24 cellular contexts compared by ENCODE assay signal in the genomic region with DNA sequence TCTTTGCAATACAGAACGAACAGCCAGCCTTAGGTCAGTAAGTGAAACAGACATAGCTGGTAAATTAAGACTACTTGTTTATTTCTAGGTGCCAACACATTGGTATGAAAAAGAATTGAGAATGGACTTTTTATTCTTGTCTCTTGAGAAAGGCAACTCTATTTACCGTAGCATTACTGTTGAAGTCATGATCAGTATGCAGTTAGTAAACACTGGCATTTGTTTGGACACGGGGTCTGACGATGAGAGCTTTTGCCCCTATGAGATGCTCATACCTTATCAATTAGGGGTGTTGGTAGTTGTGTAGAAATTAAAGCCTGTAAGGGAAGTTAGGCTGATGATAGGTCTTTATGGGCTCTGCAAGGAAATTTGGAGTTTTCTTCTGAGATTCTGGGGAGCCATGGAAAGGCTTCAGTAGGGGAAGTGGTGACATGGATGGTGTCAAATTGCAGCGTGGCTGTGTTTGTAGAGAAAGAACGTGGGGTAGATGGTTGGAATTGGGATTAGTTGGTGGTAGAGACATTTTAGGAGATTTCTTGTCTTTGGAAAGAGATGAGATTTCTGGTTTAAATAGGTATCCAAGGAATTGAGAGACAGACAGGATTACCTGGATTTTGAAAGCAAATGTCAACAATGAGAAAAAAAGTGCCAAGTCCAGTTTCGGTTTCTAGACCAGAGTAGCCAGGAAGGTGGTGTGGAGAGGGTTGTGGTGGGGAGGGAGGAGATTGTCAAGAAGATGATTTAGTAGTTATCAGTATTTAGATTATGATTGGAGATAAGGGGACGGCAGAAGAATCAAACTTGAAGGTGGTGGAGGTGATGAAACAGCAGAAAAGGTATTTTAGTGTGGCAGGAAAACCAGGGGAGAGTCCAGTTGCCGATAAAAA.
A peak's percentile ranks its signal among the peaks of the same experiment; 100 is the strongest.
DNase-seq lines count a peak whose midpoint lies in the region; ATAC-seq, FAIRE-seq and TF ChIP-seq lines count a peak whose summit lies in the region.
"Had no signal": no experiment of that assay in that cellular context is flagged by ENCODE, and none has a peak within 500 bp of the region (broad histone marks: within the 10 kb centered on the region; RNA-seq: fewer than 3 reads in every experiment).

No MANE protein-coding gene starts in this region.

- H2AFZ ChIP-seq in HepG2 (ENCODE audit: low read length) (no peak overlapping the region), GM23248 (no peak overlapping the region)

- H3K36me3 ChIP-seq in HepG2 (replicated peaks in 1 of 2; ENCODE audit: control insufficient read depth in 1 of 2, insufficient read depth in 2 of 2, low read length in 2 of 2) (no peaks in the 10 kb centered on the region), GM23248 (ENCODE audit: low read depth) (no peaks in the 10 kb centered on the region)
- H3K36me3 ChIP-seq: brain microvascular endothelial cell, sigmoid colon had no signal

- 14% methylated on average over 9 of the region's 9 CpGs for WGBS in HepG2 (ENCODE audit: low lambda C conversion rate)
- 91 to 93% methylated on average over 9 of the region's 9 CpGs for WGBS in GM23248 (ENCODE audit: low coverage in 1 of 2, low lambda C conversion rate in 2 of 2, missing lambda C conversion rate in 2 of 2), 2 experiments

- POLR2A ChIA-PET in HepG2 (lab: Yijun Ruan, JAX) = no interaction called here

- H3K4me3 ChIP-seq in HepG2 (replicated peaks in 1 of 3; ENCODE audit: insufficient read depth in 1 of 3, low read depth in 2 of 3, low read length in 3 of 3) (peak overlapping the region; percentile 18 to 34 (median 27); a peak in 4 of 6 replicates), GM23248 (no peak overlapping the region)
- H3K4me3 ChIP-seq: sigmoid colon had no signal

- peak overlapping the region; percentile 7; the same call in 1 of the 2 replicates for H3K9ac ChIP-seq in HepG2 (ENCODE audit: insufficient read depth, low read depth, low read length)
- no peak overlapping the region for H3K9ac ChIP-seq in GM23248

- H3K79me2 ChIP-seq in HepG2 (ENCODE audit: insufficient read depth, low read length) (peaks cover 49% of the 10 kb centered on the region), GM23248 (ENCODE audit: insufficient read depth) (peaks cover 98% of the 10 kb centered on the region)

- in situ Hi-C loops in HepG2 (cut with HindIII; ENCODE audit: extremely low pct_ligation_motif_present, low pct_unique_long_range_greater_than_20kb) = no loop called here
- in situ Hi-C loops in GM23248 (cut with MboI) = no loop called here

- no peak for DNase-seq in natural killer cell treated with Interleukin-12 subunit alpha and Interleukin-12 subunit beta and Interleukin-15 and Interleukin-18, amount 100 ng/mL, for 72 hours (ENCODE audit: low spot score)
- DNase-seq in natural killer cell (no peak), OCI-M1 (lab: John Stamatoyannopoulos, UW) (peak; percentile 48), HepG2 (ENCODE audit: low spot score) (peak; percentile 59), HT-29 (ENCODE audit: low spot score) (no peak), GM23248 (no peak)
- no peak for DNase-seq in activated naive CD8-positive, alpha-beta T cell treated with anti-CD3 and anti-CD28 coated beads for 36 hours
- DNase-seq: activated CD4-positive, alpha-beta T cell treated with anti-CD3 and anti-CD28 coated beads, Interleukin-2, amount 50 U/mL, for 48 hours; activated CD4-positive, CD25-positive, alpha-beta regulatory T cell; activated effector memory CD4-positive, alpha-beta T cell treated with anti-CD3 and anti-CD28 coated beads, Interleukin-2, amount 50 U/mL, for 16 hours; brain microvascular endothelial cell; C1 segment of cervical spinal cord; EL; naive thymus-derived CD8-positive, alpha-beta T cell; NCI-H1417; NCI-H774; posterior cingulate gyrus; sigmoid colon; stimulated activated CD8-positive, alpha-beta memory T cell treated with anti-CD3 and anti-CD28 coated beads, Interleukin-4, amount 100 ng/mL, for 48 hours; T-helper 9 cell had no signal

- no peaks in the 10 kb centered on the region for H3K9me2 ChIP-seq in GM23248 (ENCODE audit: insufficient read depth)

- peak; percentile 57 to 66 for ATAC-seq in natural killer cell treated with Interleukin-12 subunit alpha and Interleukin-12 subunit beta and Interleukin-15 and Interleukin-18, amount 100 ng/mL, for 72 hours
- ATAC-seq in natural killer cell (no peak), HepG2 (peak; percentile 87), GM21381 (IDR thresholded peaks at IDR 0.05; ENCODE audit: unreplicated experiment) (no peak)
- ATAC-seq: naive thymus-derived CD8-positive, alpha-beta T cell had no signal

- H3K9me3 Mint-ChIP-seq in natural killer cell treated with Interleukin-12 subunit alpha and Interleukin-12 subunit beta and Interleukin-15 and Interleukin-18, amount 100 ng/mL, for 72 hours = no peaks in the 10 kb centered on the region
- H3K9me3 Mint-ChIP-seq in natural killer cell = no peaks in the 10 kb centered on the region
- H3K9me3 Mint-ChIP-seq in activated naive CD8-positive, alpha-beta T cell treated with anti-CD3 and anti-CD28 coated beads for 36 hours = no peaks in the 10 kb centered on the region
- H3K9me3 Mint-ChIP-seq: memory B cell; naive thymus-derived CD8-positive, alpha-beta T cell; type B pancreatic cell had no signal

- peak overlapping the region; percentile 4 for H3K27ac ChIP-seq in HepG2 (ENCODE audit: extremely low read length, insufficient read depth, low read length)
- H3K27ac ChIP-seq in GM23248 = no peak overlapping the region
- H3K27ac ChIP-seq: brain microvascular endothelial cell, sigmoid colon had no signal

- intact Hi-C loops in natural killer cell (cut with micrococcal nuclease) (loop anchor here (2.0 to 5.0 kb wide), 2 partner anchors 32 to 65 kb away; no protein-coding TSS in a partner anchor), HepG2 (cut with micrococcal nuclease; ENCODE audit: unreplicated experiment) (no loop called here)

- H3F3A ChIP-seq in GM23248 (ENCODE audit: insufficient read depth) = 0 out of 2 replicates have a peak, but pooled peaks cover 9% of the 10 kb centered on the region

- H3K27ac Mint-ChIP-seq in natural killer cell treated with Interleukin-12 subunit alpha and Interleukin-12 subunit beta and Interleukin-15 and Interleukin-18, amount 100 ng/mL, for 72 hours = no peak overlapping the region
- no peak overlapping the region for H3K27ac Mint-ChIP-seq in natural killer cell
- H3K27ac Mint-ChIP-seq in activated naive CD8-positive, alpha-beta T cell treated with anti-CD3 and anti-CD28 coated beads for 36 hours = no peak overlapping the region
- H3K27ac Mint-ChIP-seq: memory B cell; naive thymus-derived CD8-positive, alpha-beta T cell; type B pancreatic cell had no signal

- H4K20me1 ChIP-seq in HepG2 (ENCODE audit: insufficient read depth, low read length) = peaks cover 20% of the 10 kb centered on the region
- no peaks in the 10 kb centered on the region; the same call in 1 of the 2 replicates for H4K20me1 ChIP-seq in GM23248 (ENCODE audit: insufficient read depth)

- H3K4me2 ChIP-seq in HepG2 (ENCODE audit: low read depth, low read length) = peak overlapping the region; percentile 74
- H3K4me2 ChIP-seq in GM23248 (ENCODE audit: unreplicated experiment) = no peak overlapping the region

- TF ChIP-seq EP300 in HepG2 (IDR thresholded peaks at IDR 0.05; ENCODE audit: low read depth in 2 of 2, low read length in 2 of 2) (no peak; a peak in 1 of 4 replicates), HepG2 (CRISPR knock-in tag; IDR thresholded peaks at IDR 0.05; ENCODE audit: borderline replicate concordance) (no peak)

- BruUV-seq in HepG2 (replicated peaks; lab: Mats Ljungman, UMichigan) = no TSS peak

- peaks cover 37 to 46% of the 10 kb centered on the region in 2 donors for H3K4me1 Mint-ChIP-seq in natural killer cell treated with Interleukin-12 subunit alpha and Interleukin-12 subunit beta and Interleukin-15 and Interleukin-18, amount 100 ng/mL, for 72 hours (ENCODE audit: low read depth in 2 of 2)
- peaks cover 48% of the 10 kb centered on the region in 2 donors for H3K4me1 Mint-ChIP-seq in natural killer cell
- H3K4me1 Mint-ChIP-seq in activated naive CD8-positive, alpha-beta T cell treated with anti-CD3 and anti-CD28 coated beads for 36 hours = peaks cover 36% of the 10 kb centered on the region

- H3K9me3 ChIP-seq in HepG2 (ENCODE audit: low read length) (no peaks in the 10 kb centered on the region), GM23248 (ENCODE audit: low read depth) (no peaks in the 10 kb centered on the region)
- H3K9me3 ChIP-seq: sigmoid colon had no signal

- H3K36me3 Mint-ChIP-seq in natural killer cell treated with Interleukin-12 subunit alpha and Interleukin-12 subunit beta and Interleukin-15 and Interleukin-18, amount 100 ng/mL, for 72 hours = no peaks in the 10 kb centered on the region
- H3K36me3 Mint-ChIP-seq in natural killer cell = no peaks in the 10 kb centered on the region
- peaks cover 18% of the 10 kb centered on the region for H3K36me3 Mint-ChIP-seq in activated naive CD8-positive, alpha-beta T cell treated with anti-CD3 and anti-CD28 coated beads for 36 hours
- H3K36me3 Mint-ChIP-seq: memory B cell, type B pancreatic cell had no signal

- H3K27me3 Mint-ChIP-seq in natural killer cell treated with Interleukin-12 subunit alpha and Interleukin-12 subunit beta and Interleukin-15 and Interleukin-18, amount 100 ng/mL, for 72 hours = no peaks in the 10 kb centered on the region
- no peaks in the 10 kb centered on the region for H3K27me3 Mint-ChIP-seq in natural killer cell (ENCODE audit: low read depth in 2 of 2)
- no peaks in the 10 kb centered on the region for H3K27me3 Mint-ChIP-seq in activated naive CD8-positive, alpha-beta T cell treated with anti-CD3 and anti-CD28 coated beads for 36 hours
- H3K27me3 Mint-ChIP-seq: memory B cell; naive thymus-derived CD8-positive, alpha-beta T cell; type B pancreatic cell had no signal

- CTCF ChIA-PET in HepG2 (lab: Yijun Ruan, JAX; ENCODE audit: low intra/inter-chr PET ratio, low total read pairs) = no interaction called here

- no peak for FAIRE-seq in HepG2 (lab: Jason Lieb, UNC)
- FAIRE-seq: colon had no signal

- no peak overlapping the region for H3K4me3 Mint-ChIP-seq in natural killer cell treated with Interleukin-12 subunit alpha and Interleukin-12 subunit beta and Interleukin-15 and Interleukin-18, amount 100 ng/mL, for 72 hours
- H3K4me3 Mint-ChIP-seq in natural killer cell = no peak overlapping the region
- H3K4me3 Mint-ChIP-seq in activated naive CD8-positive, alpha-beta T cell treated with anti-CD3 and anti-CD28 coated beads for 36 hours = no peak overlapping the region
- H3K4me3 Mint-ChIP-seq: memory B cell; naive thymus-derived CD8-positive, alpha-beta T cell; type B pancreatic cell had no signal

- no peak for TF ChIP-seq RAD21 in HepG2 (CRISPR knock-in tag; IDR thresholded peaks at IDR 0.05)

- TF ChIP-seq POLR2A in HepG2 (IDR thresholded peaks at IDR 0.05; ENCODE audit: insufficient read depth in 1 of 2, low read depth in 2 of 2, low read length in 2 of 2) = no peak

- H3K27me3 ChIP-seq in HepG2 (ENCODE audit: control insufficient read depth in 1 of 2, insufficient read depth in 2 of 2, low read length in 2 of 2) = no peaks in the 10 kb centered on the region
- H3K27me3 ChIP-seq in GM23248 (replicated peaks; ENCODE audit: insufficient read depth) = no peaks in the 10 kb centered on the region
- H3K27me3 ChIP-seq: brain microvascular endothelial cell, sigmoid colon had no signal

- peaks cover 42% of the 10 kb centered on the region for H3K4me1 ChIP-seq in HepG2 (ENCODE audit: insufficient read depth, low read length)
- peaks cover 24% of the 10 kb centered on the region for H3K4me1 ChIP-seq in GM23248 (ENCODE audit: insufficient read depth)

- TF ChIP-seq CTCF in natural killer cell (IDR thresholded peaks at IDR 0.05) (no peak), HepG2 (CRISPR knock-in tag; IDR thresholded peaks at IDR 0.05) (no peak)

Comparison
In these comparisons a context has a peak if more than half of its experiments do, and no peak if none do; other contexts are left out.
1. ATAC-seq: peak in natural killer cell treated with Interleukin-12 subunit alpha and Interleukin-12 subunit beta and Interleukin-15 and Interleukin-18, amount 100 ng/mL, for 72 hours (2 of 2) and HepG2 (single experiment); none in natural killer cell (0 of 3) and GM21381 (single experiment).
2. DNase-seq: peak in OCI-M1 (single experiment) and HepG2 (single experiment); none in natural killer cell treated with Interleukin-12 subunit alpha and Interleukin-12 subunit beta and Interleukin-15 and Interleukin-18, amount 100 ng/mL, for 72 hours (single experiment), natural killer cell (single experiment), HT-29 (single experiment), GM23248 (single experiment) and activated naive CD8-positive, alpha-beta T cell treated with anti-CD3 and anti-CD28 coated beads for 36 hours (single experiment).